1 cellular context compared by ENCODE assay signal in genomic region chr3:13016083-13016725, GRCh38.
TF ChIP-seq lines count a peak whose summit lies in the region.

No MANE protein-coding gene starts in this region.

TF ChIP-seq in GM12878, 131 proteins besides CTCF, POLR2A, EP300 and RAD21 (continued from another document):
- TF ChIP-seq, protein P1, sequence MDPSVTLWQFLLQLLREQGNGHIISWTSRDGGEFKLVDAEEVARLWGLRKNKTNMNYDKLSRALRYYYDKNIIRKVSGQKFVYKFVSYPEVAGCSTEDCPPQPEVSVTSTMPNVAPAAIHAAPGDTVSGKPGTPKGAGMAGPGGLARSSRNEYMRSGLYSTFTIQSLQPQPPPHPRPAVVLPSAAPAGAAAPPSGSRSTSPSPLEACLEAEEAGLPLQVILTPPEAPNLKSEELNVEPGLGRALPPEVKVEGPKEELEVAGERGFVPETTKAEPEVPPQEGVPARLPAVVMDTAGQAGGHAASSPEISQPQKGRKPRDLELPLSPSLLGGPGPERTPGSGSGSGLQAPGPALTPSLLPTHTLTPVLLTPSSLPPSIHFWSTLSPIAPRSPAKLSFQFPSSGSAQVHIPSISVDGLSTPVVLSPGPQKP (IDR thresholded peaks at IDR 0.05; ENCODE audit: low read depth, low read length): no peak; the same call in 1 of the 2 replicates
- TF ChIP-seq LARP7 (IDR thresholded peaks at IDR 0.05) (peak; percentile 49), BCL3 (IDR thresholded peaks at IDR 0.05; ENCODE audit: borderline replicate concordance, insufficient read depth, low read depth, low read length, poor library complexity, severe bottlenecking) (peak; percentile 32), ATF7 (IDR thresholded peaks at IDR 0.05; ENCODE audit: low read depth) (peak; percentile 53; the same call in 1 of the 2 replicates), FOS (IDR thresholded peaks at IDR 0.05; ENCODE audit: borderline replicate concordance, extremely low read depth, insufficient read length) (no peak), GABPA (IDR thresholded peaks at IDR 0.05; ENCODE audit: low read depth) (no peak), SMAD5 (IDR thresholded peaks at IDR 0.05; ENCODE audit: low read depth) (no peak), HDAC6 (IDR thresholded peaks at IDR 0.05; ENCODE audit: unreplicated experiment) (no peak), NFXL1 (IDR thresholded peaks at IDR 0.05; ENCODE audit: borderline replicate concordance) (peak; percentile 90; the same call in 1 of the 2 replicates), BHLHE40 (IDR thresholded peaks at IDR 0.05; ENCODE audit: borderline replicate concordance in 1 of 2, low read depth in 2 of 2, low read length in 1 of 2) (peak; percentile 20 to 59; a peak in 3 of 4 replicates), BRCA1 (IDR thresholded peaks at IDR 0.05; ENCODE audit: low read depth, low read length) (no peak), IRF4 (IDR thresholded peaks at IDR 0.05; ENCODE audit: low read depth, low read length) (no peak), E2F8 (IDR thresholded peaks at IDR 0.05; ENCODE audit: low read depth, partially characterized antibody) (no peak), SMARCA5 (IDR thresholded peaks at IDR 0.05) (peak; percentile 48; the same call in 1 of the 2 replicates), SP1 (IDR thresholded peaks at IDR 0.05; ENCODE audit: low read depth, low read length) (peak; percentile 30), TCF3 (IDR thresholded peaks at IDR 0.05; ENCODE audit: borderline replicate concordance, insufficient read depth, low read depth, low read length) (peak; percentile 77), RCOR1 (conservative IDR thresholded peaks at IDR 0.05; ENCODE audit: low read depth, low read length) (0 out of 2 replicates have a peak, but pooled peaks have one; percentile 40), SREBF1 (IDR thresholded peaks at IDR 0.05; ENCODE audit: low read length) (0 out of 2 replicates have a peak, but pooled peaks have one; percentile 26), MYB (IDR thresholded peaks at IDR 0.05; ENCODE audit: borderline replicate concordance, low read depth, low read length) (peak; percentile 69; the same call in 1 of the 2 replicates), PAX5 (IDR thresholded peaks at IDR 0.05; ENCODE audit: borderline replicate concordance, low read depth, low read length) (peak; percentile 52), HSF1 (IDR thresholded peaks at IDR 0.05; ENCODE audit: low read depth, low read length) (no peak), BACH1 (IDR thresholded peaks at IDR 0.05; ENCODE audit: borderline replicate concordance) (peak; percentile 40), IKZF1 (conservative IDR thresholded peaks at IDR 0.05) (peak; percentile 54), ZZZ3 (IDR thresholded peaks at IDR 0.05; ENCODE audit: control insufficient read depth, insufficient read length, low read depth) (no peak), CREM (IDR thresholded peaks at IDR 0.05; ENCODE audit: low read depth) (peak; percentile 75), RBBP5 (conservative IDR thresholded peaks at IDR 0.05) (no peak), SPI1 (IDR thresholded peaks at IDR 0.05; ENCODE audit: borderline replicate concordance, insufficient read depth, low read depth, low read length) (peak; percentile 80; the same call in 1 of the 2 replicates), ZNF274 (IDR thresholded peaks at IDR 0.05; ENCODE audit: insufficient read depth, insufficient read length) (no peak), TCF12 (IDR thresholded peaks at IDR 0.05; ENCODE audit: low read depth, low read length) (peak; percentile 89), ZNF622 (IDR thresholded peaks at IDR 0.05) (no peak), MAX (IDR thresholded peaks at IDR 0.05; ENCODE audit: low read depth, low read length) (peak; percentile 33; the same call in 1 of the 2 replicates), POLR2AphosphoS5 (IDR thresholded peaks at IDR 0.05; ENCODE audit: low read length) (peak; percentile 76), HDGF (IDR thresholded peaks at IDR 0.05) (peak; percentile 96; the same call in 1 of the 2 replicates), STAT1 (conservative IDR thresholded peaks at IDR 0.05) (no peak), NR2F1 (conservative IDR thresholded peaks at IDR 0.05) (peak; percentile 40; the same call in 1 of the 2 replicates), HCFC1 (IDR thresholded peaks at IDR 0.05; ENCODE audit: low read length) (no peak), YY1 (IDR thresholded peaks at IDR 0.05; ENCODE audit: low read depth, low read length) (0 out of 2 replicates have a peak, but pooled peaks have one; percentile 58), SREBF2 (IDR thresholded peaks at IDR 0.05; ENCODE audit: low read length) (no peak), SMAD1 (IDR thresholded peaks at IDR 0.05; ENCODE audit: low read depth, partially characterized antibody) (peak; percentile 48), ESRRA (IDR thresholded peaks at IDR 0.05; ENCODE audit: low read length) (0 out of 2 replicates have a peak, but pooled peaks have one; percentile 49), ASH2L (IDR thresholded peaks at IDR 0.05; ENCODE audit: borderline replicate concordance, low read depth) (no peak), NBN (IDR thresholded peaks at IDR 0.05) (peak; percentile 91), SUPT20H (IDR thresholded peaks at IDR 0.05; ENCODE audit: borderline replicate concordance, control insufficient read depth, low read depth, low read length) (no peak)
- TF ChIP-seq, protein P2, sequence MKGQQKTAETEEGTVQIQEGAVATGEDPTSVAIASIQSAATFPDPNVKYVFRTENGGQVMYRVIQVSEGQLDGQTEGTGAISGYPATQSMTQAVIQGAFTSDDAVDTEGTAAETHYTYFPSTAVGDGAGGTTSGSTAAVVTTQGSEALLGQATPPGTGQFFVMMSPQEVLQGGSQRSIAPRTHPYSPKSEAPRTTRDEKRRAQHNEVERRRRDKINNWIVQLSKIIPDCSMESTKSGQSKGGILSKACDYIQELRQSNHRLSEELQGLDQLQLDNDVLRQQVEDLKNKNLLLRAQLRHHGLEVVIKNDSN (IDR thresholded peaks at IDR 0.05; ENCODE audit: borderline replicate concordance, extremely low read length, insufficient read depth, low read depth, low read length): no peak
- TF ChIP-seq, protein P3, sequence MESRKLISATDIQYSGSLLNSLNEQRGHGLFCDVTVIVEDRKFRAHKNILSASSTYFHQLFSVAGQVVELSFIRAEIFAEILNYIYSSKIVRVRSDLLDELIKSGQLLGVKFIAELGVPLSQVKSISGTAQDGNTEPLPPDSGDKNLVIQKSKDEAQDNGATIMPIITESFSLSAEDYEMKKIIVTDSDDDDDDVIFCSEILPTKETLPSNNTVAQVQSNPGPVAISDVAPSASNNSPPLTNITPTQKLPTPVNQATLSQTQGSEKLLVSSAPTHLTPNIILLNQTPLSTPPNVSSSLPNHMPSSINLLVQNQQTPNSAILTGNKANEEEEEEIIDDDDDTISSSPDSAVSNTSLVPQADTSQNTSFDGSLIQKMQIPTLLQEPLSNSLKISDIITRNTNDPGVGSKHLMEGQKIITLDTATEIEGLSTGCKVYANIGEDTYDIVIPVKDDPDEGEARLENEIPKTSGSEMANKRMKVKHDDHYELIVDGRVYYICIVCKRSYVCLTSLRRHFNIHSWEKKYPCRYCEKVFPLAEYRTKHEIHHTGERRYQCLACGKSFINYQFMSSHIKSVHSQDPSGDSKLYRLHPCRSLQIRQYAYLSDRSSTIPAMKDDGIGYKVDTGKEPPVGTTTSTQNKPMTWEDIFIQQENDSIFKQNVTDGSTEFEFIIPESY (IDR thresholded peaks at IDR 0.05): no peak
- TF ChIP-seq, protein P4, sequence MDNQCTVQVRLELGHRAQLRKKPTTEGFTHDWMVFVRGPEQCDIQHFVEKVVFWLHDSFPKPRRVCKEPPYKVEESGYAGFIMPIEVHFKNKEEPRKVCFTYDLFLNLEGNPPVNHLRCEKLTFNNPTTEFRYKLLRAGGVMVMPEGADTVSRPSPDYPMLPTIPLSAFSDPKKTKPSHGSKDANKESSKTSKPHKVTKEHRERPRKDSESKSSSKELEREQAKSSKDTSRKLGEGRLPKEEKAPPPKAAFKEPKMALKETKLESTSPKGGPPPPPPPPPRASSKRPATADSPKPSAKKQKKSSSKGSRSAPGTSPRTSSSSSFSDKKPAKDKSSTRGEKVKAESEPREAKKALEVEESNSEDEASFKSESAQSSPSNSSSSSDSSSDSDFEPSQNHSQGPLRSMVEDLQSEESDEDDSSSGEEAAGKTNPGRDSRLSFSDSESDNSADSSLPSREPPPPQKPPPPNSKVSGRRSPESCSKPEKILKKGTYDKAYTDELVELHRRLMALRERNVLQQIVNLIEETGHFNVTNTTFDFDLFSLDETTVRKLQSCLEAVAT (IDR thresholded peaks at IDR 0.05): peak; percentile 77; the same call in 1 of the 2 replicates
- TF ChIP-seq, protein P5, sequence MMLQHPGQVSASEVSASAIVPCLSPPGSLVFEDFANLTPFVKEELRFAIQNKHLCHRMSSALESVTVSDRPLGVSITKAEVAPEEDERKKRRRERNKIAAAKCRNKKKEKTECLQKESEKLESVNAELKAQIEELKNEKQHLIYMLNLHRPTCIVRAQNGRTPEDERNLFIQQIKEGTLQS (IDR thresholded peaks at IDR 0.05; ENCODE audit: borderline replicate concordance, extremely low read depth, low read depth, low read length): no peak
- TF ChIP-seq, protein P6, sequence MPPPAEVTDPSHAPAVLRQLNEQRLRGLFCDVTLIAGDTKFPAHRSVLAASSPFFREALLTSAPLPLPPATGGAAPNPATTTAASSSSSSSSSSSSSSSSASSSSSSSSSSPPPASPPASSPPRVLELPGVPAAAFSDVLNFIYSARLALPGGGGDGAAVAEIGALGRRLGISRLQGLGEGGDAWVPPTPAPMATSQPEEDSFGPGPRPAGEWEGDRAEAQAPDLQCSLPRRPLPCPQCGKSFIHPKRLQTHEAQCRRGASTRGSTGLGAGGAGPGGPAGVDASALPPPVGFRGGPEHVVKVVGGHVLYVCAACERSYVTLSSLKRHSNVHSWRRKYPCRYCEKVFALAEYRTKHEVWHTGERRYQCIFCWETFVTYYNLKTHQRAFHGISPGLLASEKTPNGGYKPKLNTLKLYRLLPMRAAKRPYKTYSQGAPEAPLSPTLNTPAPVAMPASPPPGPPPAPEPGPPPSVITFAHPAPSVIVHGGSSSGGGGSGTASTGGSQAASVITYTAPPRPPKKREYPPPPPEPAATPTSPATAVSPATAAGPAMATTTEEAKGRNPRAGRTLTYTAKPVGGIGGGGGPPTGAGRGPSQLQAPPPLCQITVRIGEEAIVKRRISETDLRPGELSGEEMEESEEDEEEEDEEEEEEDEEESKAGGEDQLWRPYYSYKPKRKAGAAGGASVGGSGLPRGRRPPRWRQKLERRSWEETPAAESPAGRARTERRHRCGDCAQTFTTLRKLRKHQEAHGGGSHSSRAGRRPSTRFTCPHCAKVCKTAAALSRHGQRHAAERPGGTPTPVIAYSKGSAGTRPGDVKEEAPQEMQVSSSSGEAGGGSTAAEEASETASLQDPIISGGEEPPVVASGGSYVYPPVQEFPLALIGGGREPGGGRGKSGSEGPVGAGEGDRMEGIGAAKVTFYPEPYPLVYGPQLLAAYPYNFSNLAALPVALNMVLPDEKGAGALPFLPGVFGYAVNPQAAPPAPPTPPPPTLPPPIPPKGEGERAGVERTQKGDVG (CRISPR knock-in tag; IDR thresholded peaks at IDR 0.05): no peak
